Comparison of ENCODE assay signal across 26 cellular contexts in the genomic region with DNA sequence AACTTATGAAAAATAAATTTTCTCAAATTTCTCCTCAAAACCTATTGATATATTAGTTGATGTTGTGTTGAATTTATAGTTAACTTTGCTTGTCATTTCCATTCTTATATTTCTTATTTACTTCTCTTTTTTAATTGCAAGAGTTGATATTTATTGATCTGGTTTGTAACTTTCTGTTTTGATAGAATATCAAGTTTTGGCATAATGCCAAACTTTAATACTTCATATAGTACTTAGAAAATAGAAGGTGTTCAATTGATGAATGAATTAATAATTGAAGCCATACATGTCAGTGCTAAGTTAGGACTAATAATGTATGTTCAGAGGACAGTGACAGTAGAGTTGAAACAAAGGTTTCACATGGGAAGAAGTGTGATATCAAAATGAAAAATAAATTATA. TPM values are rescaled to one million over a fixed set of nuclear protein-coding genes. Genes with fewer than 3 reads are reported as not detected.
DNase-seq lines count a peak whose midpoint lies in the region; ATAC-seq, FAIRE-seq and TF ChIP-seq lines count a peak whose summit lies in the region.
"Had no signal": no experiment of that assay in that cellular context is flagged by ENCODE, and none has a peak within 500 bp of the region (broad histone marks: within the 10 kb centered on the region; RNA-seq: fewer than 3 reads in every experiment).

No MANE protein-coding gene starts in this region.

- ATAC-seq in HepG2: no peak
- ATAC-seq in right lobe of liver: no peak
- no peak for ATAC-seq in T-helper 17 cell
- ATAC-seq in GM19397 (IDR thresholded peaks at IDR 0.05; ENCODE audit: unreplicated experiment): no peak
- ATAC-seq: CD8-positive, alpha-beta T cell; PC-3; Right ventricle myocardium inferior; T-cell had no signal

- intact Hi-C loops in HepG2 (cut with micrococcal nuclease; ENCODE audit: unreplicated experiment) (no loop called here), right lobe of liver (cut with DNase I) (no loop called here), endothelial cell of umbilical vein (cut with micrococcal nuclease) (no loop called here), head of caudate nucleus (cut with DNase I) (no loop called here)

- peaks cover 14% of the 10 kb centered on the region for H3K4me1 Mint-ChIP-seq in T-helper 17 cell
- H3K4me1 Mint-ChIP-seq: B cell had no signal

- H3K27ac Mint-ChIP-seq in T-helper 17 cell: peak overlapping the region; percentile 72
- H3K27ac Mint-ChIP-seq: B cell; CD8-positive, alpha-beta T cell; H9; T-cell had no signal

- in situ Hi-C loops in HepG2 (cut with HindIII; ENCODE audit: extremely low pct_ligation_motif_present, low pct_unique_long_range_greater_than_20kb) (no loop called here), GM13976 (cut with MboI; ENCODE audit: low sequenced_read_pairs, unreplicated experiment) (no loop called here)

- TF ChIP-seq CTCF in HepG2 (CRISPR knock-in tag; IDR thresholded peaks at IDR 0.05): no peak
- no peak for TF ChIP-seq CTCF in right lobe of liver (IDR thresholded peaks at IDR 0.05)
- no peak for TF ChIP-seq CTCF in endothelial cell of umbilical vein (IDR thresholded peaks at IDR 0.05; ENCODE audit: extremely low read depth in 1 of 2, insufficient read depth in 1 of 2, low read depth in 1 of 2, low read length in 2 of 2)
- no peak for TF ChIP-seq CTCF in GM13976 (IDR thresholded peaks at IDR 0.05; ENCODE audit: borderline replicate concordance, control extremely low read depth, extremely low read depth, insufficient read depth, missing control alignments)

- no peak overlapping the region for H3K4me2 ChIP-seq in HepG2 (ENCODE audit: low read depth, low read length)
- H3K4me2 ChIP-seq in endothelial cell of umbilical vein (ENCODE audit: insufficient read depth, low read length): no peak overlapping the region

- BruUV-seq in HepG2 (replicated peaks; lab: Mats Ljungman, UMichigan): no TSS peak
- BruUV-seq in endothelial cell of umbilical vein (replicated peaks; lab: Mats Ljungman, UMichigan): no TSS peak

- H3K36me3 ChIP-seq in HepG2 (replicated peaks in 1 of 2; ENCODE audit: control insufficient read depth in 1 of 2, insufficient read depth in 2 of 2, low read length in 2 of 2) (peaks cover 3 to 9% of the 10 kb centered on the region in 2 experiments), right lobe of liver (no peaks in the 10 kb centered on the region), endothelial cell of umbilical vein (ENCODE audit: control insufficient read depth in 2 of 2, extremely low read depth in 1 of 2, insufficient read depth in 2 of 2, low read length in 2 of 2) (no peaks in the 10 kb centered on the region)

- no peaks in the 10 kb centered on the region for H3K4me1 ChIP-seq in HepG2 (ENCODE audit: insufficient read depth, low read length)
- H3K4me1 ChIP-seq in right lobe of liver: peaks cover 0 to 7% (median 3%) of the 10 kb centered on the region in 4 donors
- H3K4me1 ChIP-seq in endothelial cell of umbilical vein (ENCODE audit: control insufficient read depth, extremely low read depth, insufficient read depth, low read length): no peaks in the 10 kb centered on the region
- H3K4me1 ChIP-seq: Caco-2, SJCRH30 had no signal

- CTCF ChIA-PET in HepG2 (lab: Yijun Ruan, JAX; ENCODE audit: low intra/inter-chr PET ratio, low total read pairs) (no interaction called here), endothelial cell of umbilical vein (lab: Charles Lee) (no interaction called here)

- H3K9me1 ChIP-seq in endothelial cell of umbilical vein (replicated peaks; ENCODE audit: control insufficient read depth, extremely low read depth, insufficient read depth, low read length): no peaks in the 10 kb centered on the region

- dilution Hi-C loops in endothelial cell of umbilical vein (cut with MboI; ENCODE audit: extremely low pct_ligation_motif_present, low sequenced_read_pairs): no loop called here

- H3K36me3 Mint-ChIP-seq in T-helper 17 cell (ENCODE audit: low read depth): peaks cover 4% of the 10 kb centered on the region

- TF ChIP-seq POLR2A in HepG2 (IDR thresholded peaks at IDR 0.05; ENCODE audit: insufficient read depth in 1 of 2, low read depth in 2 of 2, low read length in 2 of 2) (no peak), right lobe of liver (IDR thresholded peaks at IDR 0.05) (no peak), endothelial cell of umbilical vein (IDR thresholded peaks at IDR 0.05; ENCODE audit: low read depth, low read length) (no peak)

- peaks cover 2% of the 10 kb centered on the region for H3K79me2 ChIP-seq in HepG2 (ENCODE audit: insufficient read depth, low read length)
- H3K79me2 ChIP-seq in endothelial cell of umbilical vein (ENCODE audit: control insufficient read depth, insufficient read depth, low read length): no peaks in the 10 kb centered on the region

- no peak overlapping the region for H3K4me3 Mint-ChIP-seq in T-helper 17 cell
- H3K4me3 Mint-ChIP-seq: B cell; CD8-positive, alpha-beta T cell; H9; T-cell had no signal

- H3K27me3 ChIP-seq in HepG2 (ENCODE audit: control insufficient read depth in 1 of 2, insufficient read depth in 2 of 2, low read length in 2 of 2) (no peaks in the 10 kb centered on the region), right lobe of liver (no peaks in the 10 kb centered on the region), endothelial cell of umbilical vein (ENCODE audit: control insufficient read depth in 2 of 2, insufficient read depth in 2 of 2, low read length in 2 of 2) (no peaks in the 10 kb centered on the region)
- H3K27me3 ChIP-seq: SJCRH30 had no signal

- H3K9me3 ChIP-seq in HepG2 (ENCODE audit: low read length) (no peaks in the 10 kb centered on the region), right lobe of liver (no peaks in the 10 kb centered on the region), T-helper 17 cell (ENCODE audit: control insufficient read depth, low read length, poor library complexity, severe bottlenecking) (no peaks in the 10 kb centered on the region), endothelial cell of umbilical vein (replicated peaks; ENCODE audit: control insufficient read depth, insufficient read depth, low read length) (no peaks in the 10 kb centered on the region)
- H3K9me3 ChIP-seq: Caco-2, SJCRH30 had no signal

- FAIRE-seq in HepG2 (lab: Jason Lieb, UNC): no peak
- FAIRE-seq in endothelial cell of umbilical vein (lab: Jason Lieb, UNC): no peak
- FAIRE-seq: GM18507 had no signal

- POLR2A ChIA-PET in HepG2 (lab: Yijun Ruan, JAX): no interaction called here
- POLR2A ChIA-PET in endothelial cell of umbilical vein (lab: Charles Lee): no interaction called here

- no peak for TF ChIP-seq EP300 in HepG2 (IDR thresholded peaks at IDR 0.05; ENCODE audit: low read depth in 2 of 2, low read length in 2 of 2)
- TF ChIP-seq EP300 in HepG2 (CRISPR knock-in tag; IDR thresholded peaks at IDR 0.05; ENCODE audit: borderline replicate concordance): no peak

- no peaks in the 10 kb centered on the region for H3K27me3 Mint-ChIP-seq in T-helper 17 cell
- H3K27me3 Mint-ChIP-seq: B cell, T-cell had no signal

- H3K4me3 ChIP-seq in HepG2 (replicated peaks in 1 of 3; ENCODE audit: insufficient read depth in 1 of 3, low read depth in 2 of 3, low read length in 3 of 3): no peak overlapping the region
- no peak overlapping the region for H3K4me3 ChIP-seq in right lobe of liver
- no peak overlapping the region for H3K4me3 ChIP-seq in endothelial cell of umbilical vein (replicated peaks in 1 of 3; ENCODE audit: insufficient read depth in 1 of 3, low read depth in 1 of 3, low read length in 3 of 3)
- H3K4me3 ChIP-seq: SJCRH30 had no signal

- H4K20me1 ChIP-seq in HepG2 (ENCODE audit: insufficient read depth, low read length): no peaks in the 10 kb centered on the region
- no peaks in the 10 kb centered on the region for H4K20me1 ChIP-seq in endothelial cell of umbilical vein (replicated peaks; ENCODE audit: control insufficient read depth, extremely low read depth, insufficient read depth, low read length)

- H3K9ac ChIP-seq in HepG2 (ENCODE audit: insufficient read depth, low read depth, low read length) (no peak overlapping the region), endothelial cell of umbilical vein (replicated peaks; ENCODE audit: extremely low read depth, insufficient read depth, low read length) (no peak overlapping the region)

- DNase-seq in HepG2 (ENCODE audit: low spot score) (no peak), right lobe of liver (no peak), T-helper 17 cell (no peak), endothelial cell of umbilical vein (ENCODE audit: low read depth, low spot score) (peak; percentile 9), superior temporal gyrus (ENCODE audit: extremely low spot score) (peak; percentile 30), GM13976 (ENCODE audit: low spot score) (no peak), head of caudate nucleus (no peak)
- DNase-seq: Caco-2; CD8-positive, alpha-beta T cell; DMS79 treated with DMSO at 0.1 percent for 48 hours; H9; KBM-7; MV-4-11; NCI-H1105; NCI-H146; NCI-H1930; NCI-H226; NCI-H510A; PC-3; SJCRH30; T-cell had no signal

- TF ChIP-seq RAD21 in HepG2 (CRISPR knock-in tag; IDR thresholded peaks at IDR 0.05): no peak

- H2AFZ ChIP-seq in HepG2 (ENCODE audit: low read length) (no peak overlapping the region), endothelial cell of umbilical vein (ENCODE audit: low read depth, low read length) (no peak overlapping the region)

- H3K27ac ChIP-seq in HepG2 (ENCODE audit: extremely low read length, insufficient read depth, low read length) (no peak overlapping the region), right lobe of liver (no peak overlapping the region), endothelial cell of umbilical vein (ENCODE audit: insufficient read depth, low read depth, low read length) (no peak overlapping the region)
- H3K27ac ChIP-seq: C4-2B, SJCRH30 had no signal

RNA-seq across cellular contexts. Expression of gene ERCC6L2, which starts 27.9 kb away (rescaled TPM):
- 45.9 and 63.0 TPM in 2 replicates for total RNA-seq in HepG2 (2016; rRNA removed; fragmentation: Illumina TruSeq; extraction: Trizol)
- 13.0 and 15.0 TPM in 2 replicates for total RNA-seq in HepG2 (2016; cell fraction: cytosol; rRNA removed; fragmentation: Illumina TruSeq; extraction: Trizol; ENCODE audit: low read depth)
- 41.3 and 61.0 TPM in 2 replicates for total RNA-seq in HepG2 (2016; cell fraction: insoluble cytoplasmic fraction; rRNA removed; fragmentation: Illumina TruSeq; extraction: Trizol)
- 22.7 and 23.0 TPM in 2 replicates for total RNA-seq in HepG2 (2016; cell fraction: membrane; rRNA removed; fragmentation: Illumina TruSeq; extraction: Trizol)
- total RNA-seq in HepG2 (2016; cell fraction: nucleus; rRNA removed; fragmentation: Illumina TruSeq; extraction: Trizol): 60.4 and 64.9 TPM in 2 replicates
- polyA plus RNA-seq in HepG2 (2011; rRNA removed): 10.8 and 13.4 TPM in 2 replicates
- 5.7 and 9.4 TPM in 2 replicates for polyA plus RNA-seq in HepG2 (2011; cell fraction: cytosol; rRNA removed)
- polyA plus RNA-seq in HepG2 (2011; cell fraction: nucleus; rRNA removed): 14.0 and 14.2 TPM in 2 replicates
- polyA plus RNA-seq in HepG2 (2012): 10.8 and 17.3 TPM in 2 replicates
- 0.62 and 0.73 TPM in 2 replicates for polyA plus RNA-seq in HepG2 (2016; cell fraction: cytosol; fragmentation: Illumina TruSeq; extraction: Trizol; ENCODE audit: low read depth)
- polyA plus RNA-seq in HepG2 (2016; cell fraction: insoluble cytoplasmic fraction; fragmentation: Illumina TruSeq; extraction: Trizol; ENCODE audit: low read depth): 19.5 and 20.2 TPM in 2 replicates
- 1.6 and 2.1 TPM in 2 replicates for polyA plus RNA-seq in HepG2 (2016; cell fraction: membrane; fragmentation: Illumina TruSeq; extraction: Trizol; ENCODE audit: low read depth)
- polyA plus RNA-seq in HepG2 (2016; cell fraction: nucleus; fragmentation: Illumina TruSeq; extraction: Trizol; ENCODE audit: insufficient read depth, low read depth): 20.7 and 22.6 TPM in 2 replicates
- polyA minus RNA-seq in HepG2 (2011; rRNA and poly(A)+ RNA removed; ENCODE audit: low replicate concordance): 20.6 and 21.7 TPM in 2 replicates
- 31.4 and 41.6 TPM in 2 replicates for polyA minus RNA-seq in HepG2 (2011; cell fraction: cytosol; rRNA and poly(A)+ RNA removed)
- polyA minus RNA-seq in HepG2 (2011; cell fraction: nucleus; rRNA and poly(A)+ RNA removed): 191 and 213 TPM in 2 replicates
- total RNA-seq in right lobe of liver: 10 to 100 TPM; 11.5 to 21.1 (median 17.2) TPM
- total RNA-seq in T-helper 17 cell: 10 to 100 TPM; 38.8 to 39.4 TPM
- 29.6 and 31.8 TPM in 2 replicates for total RNA-seq in endothelial cell of umbilical vein
- polyA plus RNA-seq in endothelial cell of umbilical vein: 4.7 and 5.3 TPM in 2 replicates
- 7.8 and 8.3 TPM in 2 replicates for polyA plus RNA-seq in endothelial cell of umbilical vein (2011; cell fraction: cytosol; rRNA removed)
- polyA plus RNA-seq in endothelial cell of umbilical vein (2011; cell fraction: nucleus; rRNA removed): 21.7 and 27.3 TPM in 2 replicates
- polyA plus RNA-seq in endothelial cell of umbilical vein (2012): 12.0 and 14.0 TPM in 2 replicates
- 27.7 and 34.4 TPM in 2 replicates for polyA minus RNA-seq in endothelial cell of umbilical vein
- 34.7 TPM for polyA minus RNA-seq in endothelial cell of umbilical vein (2011; cell fraction: cytosol; rRNA and poly(A)+ RNA removed)
- polyA minus RNA-seq in endothelial cell of umbilical vein (2011; cell fraction: nucleus; rRNA and poly(A)+ RNA removed): 58.0 and 64.9 TPM in 2 replicates

Comparison
In these comparisons a context has a peak if more than half of its experiments do, and no peak if none do; other contexts are left out.
1. DNase-seq: peak in endothelial cell of umbilical vein (single experiment) and superior temporal gyrus (single experiment); none in HepG2 (single experiment), right lobe of liver (0 of 3), T-helper 17 cell (0 of 3), GM13976 (single experiment) and head of caudate nucleus (0 of 42).